Comparison of ENCODE assay signal across 2 cellular contexts in genomic region chr1:190504539-190504938, GRCh38. TPM values are rescaled to one million over a fixed set of nuclear protein-coding genes. Genes with fewer than 3 reads are reported as not detected.
"Had no signal": no experiment of that assay in that cellular context is flagged by ENCODE, and none has a peak within 500 bp of the region (broad histone marks: within the 10 kb centered on the region; RNA-seq: fewer than 3 reads in every experiment).

No MANE protein-coding gene starts in this region.

RNA-seq across cellular contexts. Expression of gene BRINP3, which starts 26.9 kb away (rescaled TPM):
- total RNA-seq: G401 had no signal
- polyA plus RNA-seq: GM12878 had no signal
